ENCODE assay signal across 6 cellular contexts in genomic region chrX:146385529-146385928, GRCh38.
"Had no signal": no experiment of that assay in that cellular context is flagged by ENCODE, and none has a peak within 500 bp of the region (broad histone marks: within the 10 kb centered on the region; RNA-seq: fewer than 3 reads in every experiment).

No MANE protein-coding gene starts in this region.

- FAIRE-seq: HTR-8/SVneo, K562 had no signal

- DNase-seq: IMR-90, KBM-7, KG1 had no signal

- H3K4me3 ChIP-seq: K562 had no signal

- ATAC-seq: K562 had no signal

- H3K27ac ChIP-seq: HL-60 had no signal
